Comparison of ENCODE assay signal across 22 cellular contexts in the genomic region with DNA sequence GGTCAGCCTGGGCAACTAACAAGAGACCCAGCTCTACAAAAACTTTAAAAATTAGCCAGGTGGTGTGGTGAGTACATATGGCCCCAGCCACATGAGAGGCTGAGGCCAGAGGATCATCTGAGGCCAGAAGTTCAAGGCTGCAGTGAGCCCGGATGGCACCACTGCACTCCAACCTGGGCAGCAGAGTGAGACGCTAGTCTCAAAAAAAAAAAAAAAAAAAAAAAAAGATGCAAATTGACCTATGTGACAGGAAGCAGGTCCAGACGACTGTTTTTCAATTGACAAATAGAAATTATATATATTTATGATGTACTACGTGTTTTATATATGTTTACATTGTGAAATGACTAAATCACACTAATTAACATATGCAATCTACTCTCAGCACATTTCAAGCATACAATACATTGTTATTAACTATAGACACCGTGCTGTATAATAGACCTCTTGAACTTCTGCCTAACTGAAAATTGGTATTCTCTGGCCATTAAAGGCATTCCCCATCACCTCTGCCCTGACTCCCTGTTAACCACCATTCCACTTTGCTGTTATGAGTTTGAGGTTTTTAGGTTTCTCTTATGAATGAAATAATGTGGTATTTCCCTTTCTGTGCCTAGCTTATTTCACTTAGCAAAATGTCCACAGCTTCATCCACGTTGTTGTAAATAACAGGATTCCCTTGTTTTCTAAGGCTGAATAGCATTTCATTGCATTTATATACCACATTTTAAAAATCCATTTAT.
"Had no signal": no experiment of that assay in that cellular context is flagged by ENCODE, and none has a peak within 500 bp of the region (broad histone marks: within the 10 kb centered on the region; RNA-seq: fewer than 3 reads in every experiment).

No MANE protein-coding gene starts in this region.

- DNase-seq: activated CD4-positive, alpha-beta T cell treated with anti-CD3 and anti-CD28 coated beads, Interleukin-2, amount 50 U/mL, for 48 hours; activated CD4-positive, CD25-positive, alpha-beta regulatory T cell treated with anti-CD3 and anti-CD28 coated beads, Interleukin-2, amount 50 U/mL, for 72 hours; activated effector memory CD4-positive, alpha-beta T cell treated with anti-CD3 and anti-CD28 coated beads, Interleukin-2, amount 50 U/mL, for 16 hours; activated T-cell treated with anti-CD3 and anti-CD28 coated beads, Interleukin-2, amount 50 U/mL, for 48 hours; anterior cingulate cortex; brain microvascular endothelial cell; effector CD4-positive, alpha-beta T cell; foreskin fibroblast; immature natural killer cell; left cardiac atrium; lower lobe of right lung; right cardiac atrium; T-helper 9 cell had no signal

- H3K27ac ChIP-seq: brain microvascular endothelial cell, lower lobe of right lung, prostate gland, suprapubic skin had no signal

- H3K27me3 Mint-ChIP-seq: central memory CD8-positive, alpha-beta T cell; stimulated activated naive CD8-positive, alpha-beta T cell treated with anti-CD3 and anti-CD28 coated beads, Interleukin-15, Interleukin-2, amounts not matched to agents 100 ng/mL and 50 ng/mL, for 24 hours had no signal

- H3K4me3 ChIP-seq: coronary artery, lower lobe of right lung, prostate gland, smooth muscle cell, suprapubic skin had no signal

- H3K4me1 ChIP-seq: prostate gland had no signal

- H3K27ac Mint-ChIP-seq: mesothelial cell of epicardium; stimulated activated naive CD8-positive, alpha-beta T cell treated with anti-CD3 and anti-CD28 coated beads, Interleukin-15, Interleukin-2, amounts not matched to agents 100 ng/mL and 50 ng/mL, for 24 hours; type B pancreatic cell had no signal

- H3K4me3 Mint-ChIP-seq: central memory CD8-positive, alpha-beta T cell; immature natural killer cell; mesothelial cell of epicardium; neural crest cell; stimulated activated naive CD8-positive, alpha-beta T cell treated with anti-CD3 and anti-CD28 coated beads, Interleukin-15, Interleukin-2, amounts not matched to agents 100 ng/mL and 50 ng/mL, for 24 hours; type B pancreatic cell had no signal

- H3K9me3 Mint-ChIP-seq: central memory CD8-positive, alpha-beta T cell; immature natural killer cell; mesothelial cell of epicardium; neural crest cell; stimulated activated naive CD8-positive, alpha-beta T cell treated with anti-CD3 and anti-CD28 coated beads, Interleukin-15, Interleukin-2, amounts not matched to agents 100 ng/mL and 50 ng/mL, for 24 hours; type B pancreatic cell had no signal

- H3K9me3 ChIP-seq: lower lobe of right lung, prostate gland, suprapubic skin had no signal

- H3K36me3 Mint-ChIP-seq: immature natural killer cell, mesothelial cell of epicardium, type B pancreatic cell had no signal

- H3K4me2 ChIP-seq: smooth muscle cell had no signal

- H3K36me3 ChIP-seq: brain microvascular endothelial cell, lower lobe of right lung, prostate gland, suprapubic skin had no signal

- ATAC-seq: left cardiac atrium, lower lobe of right lung, right cardiac atrium had no signal

- H3K27me3 ChIP-seq: brain microvascular endothelial cell, suprapubic skin had no signal
